1 cellular context compared by ENCODE assay signal in genomic region chr17:28405632-28406477, GRCh38.
TF ChIP-seq lines count a peak whose summit lies in the region.

TSS of gene SLC46A1 (minus strand) at chr17:28406212. CDS start at chr17:28406114, 98 bp downstream.

TF ChIP-seq in HepG2, 621 proteins besides CTCF, POLR2A, EP300 and RAD21 (continued from another document):
- TF ChIP-seq GRHL1 (CRISPR knock-in tag; conservative IDR thresholded peaks at IDR 0.05), result no peak
- peak; percentile 88 for TF ChIP-seq PHF8 (CRISPR knock-in tag; IDR thresholded peaks at IDR 0.05)
- peak; percentile 73; the same call in 1 of the 2 replicates for TF ChIP-seq ZNF414 (CRISPR knock-in tag; IDR thresholded peaks at IDR 0.05)
- TF ChIP-seq FOXC1 (CRISPR knock-in tag; IDR thresholded peaks at IDR 0.05; ENCODE audit: borderline replicate concordance), result peak; percentile 70
- TF ChIP-seq HOXA7 (CRISPR knock-in tag; IDR thresholded peaks at IDR 0.05), result no peak
- peak; percentile 71 for TF ChIP-seq IKZF5 (CRISPR knock-in tag; IDR thresholded peaks at IDR 0.05)
- TF ChIP-seq ISX (CRISPR knock-in tag; conservative IDR thresholded peaks at IDR 0.05), result no peak
- TF ChIP-seq MTA1 (CRISPR knock-in tag; IDR thresholded peaks at IDR 0.05; ENCODE audit: borderline replicate concordance), result peak; percentile 61; the same call in 1 of the 2 replicates
- no peak for TF ChIP-seq ZFP36L1 (CRISPR knock-in tag; IDR thresholded peaks at IDR 0.05)
- TF ChIP-seq ZNF101 (CRISPR knock-in tag; IDR thresholded peaks at IDR 0.05; ENCODE audit: borderline replicate concordance, low read depth), result 0 out of 2 replicates have a peak, but pooled peaks have one; percentile 20
- TF ChIP-seq HNF4G (IDR thresholded peaks at IDR 0.05; ENCODE audit: borderline replicate concordance, low read depth, low read length), result no peak
- peak; percentile 46; the same call in 1 of the 2 replicates for TF ChIP-seq HNF4G (CRISPR knock-in tag; IDR thresholded peaks at IDR 0.05; ENCODE audit: borderline replicate concordance, low read depth)
- TF ChIP-seq SAP130 (CRISPR knock-in tag; IDR thresholded peaks at IDR 0.05; ENCODE audit: low read depth), result peak; percentile 67
- peak; percentile 19; the same call in 1 of the 2 replicates for TF ChIP-seq ZNF609 (CRISPR knock-in tag; IDR thresholded peaks at IDR 0.05; ENCODE audit: borderline replicate concordance)
- no peak for TF ChIP-seq ZNF670 (CRISPR knock-in tag; IDR thresholded peaks at IDR 0.05; ENCODE audit: borderline replicate concordance)
- peak; percentile 88 for TF ChIP-seq ZNF784 (CRISPR knock-in tag; IDR thresholded peaks at IDR 0.05; ENCODE audit: borderline replicate concordance)
- no peak for TF ChIP-seq NFIB (CRISPR knock-in tag; IDR thresholded peaks at IDR 0.05; ENCODE audit: borderline replicate concordance)
- peak; percentile 11 for TF ChIP-seq ZNF746 (CRISPR knock-in tag; IDR thresholded peaks at IDR 0.05)
- TF ChIP-seq SRSF1 (optimal IDR thresholded peaks at IDR 0.05; ENCODE audit: low read depth, low read length), result peak; percentile 46
- TF ChIP-seq RXRB (CRISPR knock-in tag; IDR thresholded peaks at IDR 0.05; ENCODE audit: borderline replicate concordance), result 0 out of 2 replicates have a peak, but pooled peaks have one; percentile 21
- TF ChIP-seq SALL1 (CRISPR knock-in tag; IDR thresholded peaks at IDR 0.05), result peak; percentile 50
- peak; percentile 23 for TF ChIP-seq KMT2A (CRISPR knock-in tag; IDR thresholded peaks at IDR 0.05)
- peak; percentile 55 for TF ChIP-seq POLR2G (IDR thresholded peaks at IDR 0.05; ENCODE audit: low read depth, low read length)
- peak; percentile 55 for TF ChIP-seq ZFY (CRISPR knock-in tag; IDR thresholded peaks at IDR 0.05)
- peak; percentile 77 for TF ChIP-seq PATZ1 (CRISPR knock-in tag; IDR thresholded peaks at IDR 0.05)
- TF ChIP-seq SRSF9 (IDR thresholded peaks at IDR 0.05; ENCODE audit: borderline replicate concordance, insufficient read depth, low read depth, low read length, poor library complexity, severe bottlenecking), result no peak
- 0 out of 2 replicates have a peak, but pooled peaks have one; percentile 22 for TF ChIP-seq HOXD1 (CRISPR knock-in tag; IDR thresholded peaks at IDR 0.05)
- TF ChIP-seq SP4 (CRISPR knock-in tag; IDR thresholded peaks at IDR 0.05), result peak; percentile 56
- TF ChIP-seq GMEB1 (CRISPR knock-in tag; IDR thresholded peaks at IDR 0.05; ENCODE audit: borderline replicate concordance), result peak; percentile 35; the same call in 1 of the 2 replicates
- TF ChIP-seq ZBTB3 (CRISPR knock-in tag; IDR thresholded peaks at IDR 0.05; ENCODE audit: borderline replicate concordance, low read depth), result peak; percentile 33; the same call in 1 of the 2 replicates
- 0 out of 2 replicates have a peak, but pooled peaks have one; percentile 42 for TF ChIP-seq ZZZ3 (CRISPR knock-in tag; IDR thresholded peaks at IDR 0.05; ENCODE audit: borderline replicate concordance)
- peak; percentile 58; the same call in 1 of the 2 replicates for TF ChIP-seq SP5 (CRISPR knock-in tag; IDR thresholded peaks at IDR 0.05; ENCODE audit: borderline replicate concordance, low read depth)
- 0 out of 2 replicates have a peak, but pooled peaks have one; percentile 72 for TF ChIP-seq ZNF678 (CRISPR knock-in tag; IDR thresholded peaks at IDR 0.05)
- no peak for TF ChIP-seq AFF4 (CRISPR knock-in tag; IDR thresholded peaks at IDR 0.05)
- TF ChIP-seq ZBTB38 (CRISPR knock-in tag; IDR thresholded peaks at IDR 0.05), result peak; percentile 70; the same call in 1 of the 2 replicates
